1 cellular context compared by ENCODE assay signal in the genomic region with DNA sequence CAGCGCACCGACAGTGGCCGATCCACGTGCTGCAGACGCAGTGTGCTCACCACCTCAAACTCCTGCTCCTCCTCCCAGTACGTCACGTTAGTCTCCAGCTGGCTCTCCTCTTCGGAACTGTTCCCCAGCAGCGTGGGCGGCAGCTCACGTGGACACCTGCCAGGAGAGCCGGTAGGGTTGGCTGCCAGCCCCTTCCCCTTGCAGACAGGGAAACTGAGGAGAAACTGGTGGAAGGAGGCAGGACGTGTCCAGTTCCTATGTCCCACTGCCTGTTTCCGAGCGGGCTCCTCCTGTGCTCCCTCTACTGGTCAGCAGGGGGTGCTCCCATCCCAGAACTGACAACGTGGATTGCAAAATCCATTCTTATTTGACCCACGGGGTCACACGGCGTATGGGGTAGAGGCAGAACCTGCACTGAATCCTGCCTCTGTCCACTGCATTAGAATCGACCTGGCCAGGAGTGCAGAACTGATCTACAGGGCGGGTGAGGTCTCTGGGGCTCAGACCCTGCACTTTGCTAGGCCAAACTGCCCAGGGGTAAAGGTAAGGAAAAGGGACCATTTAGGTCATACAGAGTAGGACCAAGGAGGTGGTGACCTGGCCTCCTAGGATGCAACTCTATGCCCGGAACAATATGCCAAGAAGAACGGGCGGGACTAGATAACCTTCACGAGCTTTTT.
A peak's percentile ranks its signal among the peaks of the same experiment; 100 is the strongest.
TF ChIP-seq lines count a peak whose summit lies in the region.

No MANE protein-coding gene starts in this region.

TF ChIP-seq in K562, 482 proteins besides CTCF, POLR2A, EP300 and RAD21 (continues in another document):
- TF ChIP-seq SMAD4 (CRISPR knock-in tag; conservative IDR thresholded peaks at IDR 0.05) (0 out of 2 replicates have a peak, but pooled peaks have one; percentile 19), HMGN3 (IDR thresholded peaks at IDR 0.05; ENCODE audit: borderline replicate concordance, extremely low read depth, insufficient read length, low read depth, low read length) (no peak), BRF1 (IDR thresholded peaks at IDR 0.05; ENCODE audit: borderline replicate concordance, extremely low read depth, insufficient read length) (no peak), MECOM (CRISPR knock-in tag; IDR thresholded peaks at IDR 0.05) (no peak), ADNP (tag; IDR thresholded peaks at IDR 0.05) (no peak), GTF2E2 (tag; IDR thresholded peaks at IDR 0.05) (no peak), POLR2AphosphoS5 (IDR thresholded peaks at IDR 0.05; ENCODE audit: control insufficient read depth, insufficient read depth, low read depth, low read length) (no peak), FOXA1 (IDR thresholded peaks at IDR 0.05; ENCODE audit: borderline replicate concordance) (no peak), JUN (IDR thresholded peaks at IDR 0.05; ENCODE audit: borderline replicate concordance, low read depth, low read length) (no peak), JUN (CRISPR knock-in tag; IDR thresholded peaks at IDR 0.05; ENCODE audit: borderline replicate concordance) (no peak; the same call in 1 of the 2 replicates), ZNF224 (CRISPR knock-in tag; IDR thresholded peaks at IDR 0.05) (no peak), PTBP1 (IDR thresholded peaks at IDR 0.05; ENCODE audit: low read depth, low read length) (no peak), ZNF274 (IDR thresholded peaks at IDR 0.05; ENCODE audit: borderline replicate concordance, low read depth, low read length) (no peak), EHMT2 (IDR thresholded peaks at IDR 0.05) (no peak), SMC3 (conservative IDR thresholded peaks at IDR 0.05; ENCODE audit: insufficient read depth, low read depth, low read length) (peak; percentile 94), POLR3A (IDR thresholded peaks at IDR 0.05; ENCODE audit: borderline replicate concordance, extremely low read depth, insufficient read depth, insufficient read length) (no peak), ZNF324 (CRISPR knock-in tag; IDR thresholded peaks at IDR 0.05) (no peak), CCAR2 (IDR thresholded peaks at IDR 0.05; ENCODE audit: low read depth, low read length) (no peak), ZNF23 (CRISPR knock-in tag; IDR thresholded peaks at IDR 0.05) (no peak), EGR1 (conservative IDR thresholded peaks at IDR 0.05) (peak; percentile 51), TCF3 (CRISPR knock-in tag; IDR thresholded peaks at IDR 0.05) (no peak), IFI16 (CRISPR knock-in tag; IDR thresholded peaks at IDR 0.05) (no peak), ARID2 (IDR thresholded peaks at IDR 0.05) (peak; percentile 80), RCOR1 (IDR thresholded peaks at IDR 0.05; ENCODE audit: borderline replicate concordance in 1 of 2, low read depth in 2 of 2, low read length in 2 of 2) (peak in 1 of 2 experiments; percentile 6; a peak in 1 of 4 replicates), FOS (IDR thresholded peaks at IDR 0.05; ENCODE audit: extremely low read depth, insufficient read length) (no peak), CAMTA2 (CRISPR knock-in tag; conservative IDR thresholded peaks at IDR 0.05) (no peak), SMARCC2 (IDR thresholded peaks at IDR 0.05; ENCODE audit: low read depth) (no peak), SAP30 (IDR thresholded peaks at IDR 0.05; ENCODE audit: borderline replicate concordance, insufficient read depth, low read depth, low read length, poor library complexity, severe bottlenecking) (no peak), SRF (CRISPR knock-in tag; IDR thresholded peaks at IDR 0.05) (no peak), ZNF696 (CRISPR knock-in tag; conservative IDR thresholded peaks at IDR 0.05) (no peak), NR1H2 (CRISPR knock-in tag; IDR thresholded peaks at IDR 0.05) (no peak), ZNF717 (CRISPR knock-in tag; IDR thresholded peaks at IDR 0.05) (no peak), RBM15 (IDR thresholded peaks at IDR 0.05; ENCODE audit: insufficient read depth, low read length) (no peak), MTA3 (IDR thresholded peaks at IDR 0.05; ENCODE audit: borderline replicate concordance) (no peak), CTBP1 (IDR thresholded peaks at IDR 0.05; ENCODE audit: borderline replicate concordance) (peak; percentile 45; the same call in 1 of the 2 replicates), SMARCA4 (IDR thresholded peaks at IDR 0.05) (no peak), IRF2 (CRISPR knock-in tag; IDR thresholded peaks at IDR 0.05) (no peak), TAL1 (IDR thresholded peaks at IDR 0.05) (no peak), ZNF263 (CRISPR knock-in tag; IDR thresholded peaks at IDR 0.05; ENCODE audit: borderline replicate concordance) (peak; percentile 92), CXXC5 (CRISPR knock-in tag; IDR thresholded peaks at IDR 0.05) (peak; percentile 49), CREBBP (IDR thresholded peaks at IDR 0.05; ENCODE audit: low read depth, low read length) (no peak), ZFP1 (CRISPR knock-in tag; IDR thresholded peaks at IDR 0.05) (no peak), HLTF (IDR thresholded peaks at IDR 0.05) (no peak), NR2C1 (IDR thresholded peaks at IDR 0.05) (no peak; the same call in 1 of the 2 replicates), NR2C1 (tag; IDR thresholded peaks at IDR 0.05) (peak; percentile 85), MEF2D (tag; conservative IDR thresholded peaks at IDR 0.05; ENCODE audit: low read depth) (no peak), RFX5 (IDR thresholded peaks at IDR 0.05; ENCODE audit: low read depth, low read length) (no peak), MAZ (CRISPR knock-in tag; conservative IDR thresholded peaks at IDR 0.05 in 1 of 2, IDR thresholded peaks at IDR 0.05 in 1 of 2) (peak in 1 of 2 experiments; percentile 66; a peak in 3 of 4 replicates), KAT2B (IDR thresholded peaks at IDR 0.05; ENCODE audit: low read depth, low read length) (no peak), BCL6 (CRISPR knock-in tag; IDR thresholded peaks at IDR 0.05) (no peak), ZNF584 (CRISPR knock-in tag; IDR thresholded peaks at IDR 0.05; ENCODE audit: low read depth) (no peak)
- TF ChIP-seq, protein P1, sequence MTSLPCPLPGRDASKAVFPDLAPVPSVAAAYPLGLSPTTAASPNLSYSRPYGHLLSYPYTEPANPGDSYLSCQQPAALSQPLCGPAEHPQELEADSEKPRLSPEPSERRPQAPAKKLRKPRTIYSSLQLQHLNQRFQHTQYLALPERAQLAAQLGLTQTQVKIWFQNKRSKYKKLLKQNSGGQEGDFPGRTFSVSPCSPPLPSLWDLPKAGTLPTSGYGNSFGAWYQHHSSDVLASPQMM (CRISPR knock-in tag; IDR thresholded peaks at IDR 0.05), result no peak
- TF ChIP-seq, protein P2, sequence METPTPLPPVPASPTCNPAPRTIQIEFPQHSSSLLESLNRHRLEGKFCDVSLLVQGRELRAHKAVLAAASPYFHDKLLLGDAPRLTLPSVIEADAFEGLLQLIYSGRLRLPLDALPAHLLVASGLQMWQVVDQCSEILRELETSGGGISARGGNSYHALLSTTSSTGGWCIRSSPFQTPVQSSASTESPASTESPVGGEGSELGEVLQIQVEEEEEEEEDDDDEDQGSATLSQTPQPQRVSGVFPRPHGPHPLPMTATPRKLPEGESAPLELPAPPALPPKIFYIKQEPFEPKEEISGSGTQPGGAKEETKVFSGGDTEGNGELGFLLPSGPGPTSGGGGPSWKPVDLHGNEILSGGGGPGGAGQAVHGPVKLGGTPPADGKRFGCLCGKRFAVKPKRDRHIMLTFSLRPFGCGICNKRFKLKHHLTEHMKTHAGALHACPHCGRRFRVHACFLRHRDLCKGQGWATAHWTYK (CRISPR knock-in tag; IDR thresholded peaks at IDR 0.05), result 0 out of 2 replicates have a peak, but pooled peaks have one; percentile 37
- TF ChIP-seq, protein P3, sequence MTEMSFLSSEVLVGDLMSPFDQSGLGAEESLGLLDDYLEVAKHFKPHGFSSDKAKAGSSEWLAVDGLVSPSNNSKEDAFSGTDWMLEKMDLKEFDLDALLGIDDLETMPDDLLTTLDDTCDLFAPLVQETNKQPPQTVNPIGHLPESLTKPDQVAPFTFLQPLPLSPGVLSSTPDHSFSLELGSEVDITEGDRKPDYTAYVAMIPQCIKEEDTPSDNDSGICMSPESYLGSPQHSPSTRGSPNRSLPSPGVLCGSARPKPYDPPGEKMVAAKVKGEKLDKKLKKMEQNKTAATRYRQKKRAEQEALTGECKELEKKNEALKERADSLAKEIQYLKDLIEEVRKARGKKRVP (CRISPR knock-in tag; IDR thresholded peaks at IDR 0.05), result no peak
- TF ChIP-seq, protein P4, sequence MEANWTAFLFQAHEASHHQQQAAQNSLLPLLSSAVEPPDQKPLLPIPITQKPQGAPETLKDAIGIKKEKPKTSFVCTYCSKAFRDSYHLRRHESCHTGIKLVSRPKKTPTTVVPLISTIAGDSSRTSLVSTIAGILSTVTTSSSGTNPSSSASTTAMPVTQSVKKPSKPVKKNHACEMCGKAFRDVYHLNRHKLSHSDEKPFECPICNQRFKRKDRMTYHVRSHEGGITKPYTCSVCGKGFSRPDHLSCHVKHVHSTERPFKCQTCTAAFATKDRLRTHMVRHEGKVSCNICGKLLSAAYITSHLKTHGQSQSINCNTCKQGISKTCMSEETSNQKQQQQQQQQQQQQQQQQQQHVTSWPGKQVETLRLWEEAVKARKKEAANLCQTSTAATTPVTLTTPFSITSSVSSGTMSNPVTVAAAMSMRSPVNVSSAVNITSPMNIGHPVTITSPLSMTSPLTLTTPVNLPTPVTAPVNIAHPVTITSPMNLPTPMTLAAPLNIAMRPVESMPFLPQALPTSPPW (CRISPR knock-in tag; IDR thresholded peaks at IDR 0.05), result no peak
- TF ChIP-seq, protein P5, sequence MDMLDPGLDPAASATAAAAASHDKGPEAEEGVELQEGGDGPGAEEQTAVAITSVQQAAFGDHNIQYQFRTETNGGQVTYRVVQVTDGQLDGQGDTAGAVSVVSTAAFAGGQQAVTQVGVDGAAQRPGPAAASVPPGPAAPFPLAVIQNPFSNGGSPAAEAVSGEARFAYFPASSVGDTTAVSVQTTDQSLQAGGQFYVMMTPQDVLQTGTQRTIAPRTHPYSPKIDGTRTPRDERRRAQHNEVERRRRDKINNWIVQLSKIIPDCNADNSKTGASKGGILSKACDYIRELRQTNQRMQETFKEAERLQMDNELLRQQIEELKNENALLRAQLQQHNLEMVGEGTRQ (CRISPR knock-in tag; IDR thresholded peaks at IDR 0.05), result peak; percentile 41; the same call in 1 of the 2 replicates
- TF ChIP-seq, protein P6, sequence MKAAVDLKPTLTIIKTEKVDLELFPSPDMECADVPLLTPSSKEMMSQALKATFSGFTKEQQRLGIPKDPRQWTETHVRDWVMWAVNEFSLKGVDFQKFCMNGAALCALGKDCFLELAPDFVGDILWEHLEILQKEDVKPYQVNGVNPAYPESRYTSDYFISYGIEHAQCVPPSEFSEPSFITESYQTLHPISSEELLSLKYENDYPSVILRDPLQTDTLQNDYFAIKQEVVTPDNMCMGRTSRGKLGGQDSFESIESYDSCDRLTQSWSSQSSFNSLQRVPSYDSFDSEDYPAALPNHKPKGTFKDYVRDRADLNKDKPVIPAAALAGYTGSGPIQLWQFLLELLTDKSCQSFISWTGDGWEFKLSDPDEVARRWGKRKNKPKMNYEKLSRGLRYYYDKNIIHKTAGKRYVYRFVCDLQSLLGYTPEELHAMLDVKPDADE (conservative IDR thresholded peaks at IDR 0.05; ENCODE audit: control insufficient read depth, low read depth, low read length), result no peak; the same call in 1 of the 2 replicates
- TF ChIP-seq, protein P7, sequence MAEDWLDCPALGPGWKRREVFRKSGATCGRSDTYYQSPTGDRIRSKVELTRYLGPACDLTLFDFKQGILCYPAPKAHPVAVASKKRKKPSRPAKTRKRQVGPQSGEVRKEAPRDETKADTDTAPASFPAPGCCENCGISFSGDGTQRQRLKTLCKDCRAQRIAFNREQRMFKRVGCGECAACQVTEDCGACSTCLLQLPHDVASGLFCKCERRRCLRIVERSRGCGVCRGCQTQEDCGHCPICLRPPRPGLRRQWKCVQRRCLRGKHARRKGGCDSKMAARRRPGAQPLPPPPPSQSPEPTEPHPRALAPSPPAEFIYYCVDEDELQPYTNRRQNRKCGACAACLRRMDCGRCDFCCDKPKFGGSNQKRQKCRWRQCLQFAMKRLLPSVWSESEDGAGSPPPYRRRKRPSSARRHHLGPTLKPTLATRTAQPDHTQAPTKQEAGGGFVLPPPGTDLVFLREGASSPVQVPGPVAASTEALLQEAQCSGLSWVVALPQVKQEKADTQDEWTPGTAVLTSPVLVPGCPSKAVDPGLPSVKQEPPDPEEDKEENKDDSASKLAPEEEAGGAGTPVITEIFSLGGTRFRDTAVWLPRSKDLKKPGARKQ (CRISPR knock-in tag; IDR thresholded peaks at IDR 0.05), result no peak
- TF ChIP-seq, protein P8, sequence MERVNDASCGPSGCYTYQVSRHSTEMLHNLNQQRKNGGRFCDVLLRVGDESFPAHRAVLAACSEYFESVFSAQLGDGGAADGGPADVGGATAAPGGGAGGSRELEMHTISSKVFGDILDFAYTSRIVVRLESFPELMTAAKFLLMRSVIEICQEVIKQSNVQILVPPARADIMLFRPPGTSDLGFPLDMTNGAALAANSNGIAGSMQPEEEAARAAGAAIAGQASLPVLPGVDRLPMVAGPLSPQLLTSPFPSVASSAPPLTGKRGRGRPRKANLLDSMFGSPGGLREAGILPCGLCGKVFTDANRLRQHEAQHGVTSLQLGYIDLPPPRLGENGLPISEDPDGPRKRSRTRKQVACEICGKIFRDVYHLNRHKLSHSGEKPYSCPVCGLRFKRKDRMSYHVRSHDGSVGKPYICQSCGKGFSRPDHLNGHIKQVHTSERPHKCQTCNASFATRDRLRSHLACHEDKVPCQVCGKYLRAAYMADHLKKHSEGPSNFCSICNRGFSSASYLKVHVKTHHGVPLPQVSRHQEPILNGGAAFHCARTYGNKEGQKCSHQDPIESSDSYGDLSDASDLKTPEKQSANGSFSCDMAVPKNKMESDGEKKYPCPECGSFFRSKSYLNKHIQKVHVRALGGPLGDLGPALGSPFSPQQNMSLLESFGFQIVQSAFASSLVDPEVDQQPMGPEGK (CRISPR knock-in tag; IDR thresholded peaks at IDR 0.05; ENCODE audit: borderline replicate concordance), result no peak
- TF ChIP-seq, protein P9, sequence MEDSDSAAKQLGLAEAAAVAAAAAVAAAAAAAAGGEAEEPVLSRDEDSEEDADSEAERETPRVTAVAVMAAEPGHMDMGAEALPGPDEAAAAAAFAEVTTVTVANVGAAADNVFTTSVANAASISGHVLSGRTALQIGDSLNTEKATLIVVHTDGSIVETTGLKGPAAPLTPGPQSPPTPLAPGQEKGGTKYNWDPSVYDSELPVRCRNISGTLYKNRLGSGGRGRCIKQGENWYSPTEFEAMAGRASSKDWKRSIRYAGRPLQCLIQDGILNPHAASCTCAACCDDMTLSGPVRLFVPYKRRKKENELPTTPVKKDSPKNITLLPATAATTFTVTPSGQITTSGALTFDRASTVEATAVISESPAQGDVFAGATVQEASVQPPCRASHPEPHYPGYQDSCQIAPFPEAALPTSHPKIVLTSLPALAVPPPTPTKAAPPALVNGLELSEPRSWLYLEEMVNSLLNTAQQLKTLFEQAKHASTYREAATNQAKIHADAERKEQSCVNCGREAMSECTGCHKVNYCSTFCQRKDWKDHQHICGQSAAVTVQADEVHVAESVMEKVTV (CRISPR knock-in tag; IDR thresholded peaks at IDR 0.05), result peak; percentile 92
- TF ChIP-seq, protein P10, sequence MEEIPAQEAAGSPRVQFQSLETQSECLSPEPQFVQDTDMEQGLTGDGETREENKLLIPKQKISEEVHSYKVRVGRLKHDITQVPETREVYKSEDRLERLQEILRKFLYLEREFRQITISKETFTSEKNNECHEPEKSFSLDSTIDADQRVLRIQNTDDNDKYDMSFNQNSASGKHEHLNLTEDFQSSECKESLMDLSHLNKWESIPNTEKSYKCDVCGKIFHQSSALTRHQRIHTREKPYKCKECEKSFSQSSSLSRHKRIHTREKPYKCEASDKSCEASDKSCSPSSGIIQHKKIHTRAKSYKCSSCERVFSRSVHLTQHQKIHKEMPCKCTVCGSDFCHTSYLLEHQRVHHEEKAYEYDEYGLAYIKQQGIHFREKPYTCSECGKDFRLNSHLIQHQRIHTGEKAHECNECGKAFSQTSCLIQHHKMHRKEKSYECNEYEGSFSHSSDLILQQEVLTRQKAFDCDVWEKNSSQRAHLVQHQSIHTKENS (CRISPR knock-in tag; IDR thresholded peaks at IDR 0.05), result no peak
